8 cellular contexts compared by ENCODE assay signal in genomic region chr19:11964858-11965645, GRCh38. TPM values are rescaled to one million over a fixed set of nuclear protein-coding genes. Genes with fewer than 3 reads are reported as not detected.
A peak's percentile ranks its signal among the peaks of the same experiment; 100 is the strongest.
DNase-seq lines count a peak whose midpoint lies in the region; ATAC-seq, FAIRE-seq and TF ChIP-seq lines count a peak whose summit lies in the region.

Gene ZNF763, plus strand, starts transcription at chr19:11965040. Its CDS starts 169 bp downstream, at chr19:11965209.

- WGBS in HepG2 (ENCODE audit: low lambda C conversion rate) = 43% methylated on average over 15 of the region's 47 CpGs

- no peaks in the 10 kb centered on the region for H3K79me2 ChIP-seq in HepG2 (ENCODE audit: insufficient read depth, low read length)

- in situ Hi-C loops in HepG2 (cut with HindIII; ENCODE audit: extremely low pct_ligation_motif_present, low pct_unique_long_range_greater_than_20kb) = no loop called here

- H3K9ac ChIP-seq in HepG2 (ENCODE audit: insufficient read depth, low read depth, low read length) = no peak within 1 kb of the TSS

- no peak for FAIRE-seq in HepG2 (lab: Jason Lieb, UNC)

- DNase-seq in NCI-H69 (lab: John Stamatoyannopoulos, UW) (peak; percentile 55), dermis blood vessel endothelial cell (peak; percentile 72), HepG2 (ENCODE audit: low spot score) (peak; percentile 60), NCI-H2171 (lab: John Stamatoyannopoulos, UW) (no peak)
- peak; percentile 82 to 84 for DNase-seq in activated CD4-positive, alpha-beta T cell treated with anti-CD3 and anti-CD28 coated beads, Interleukin-2, amount 50 U/mL, for 4 hours
- peak; percentile 78 for DNase-seq in stimulated activated CD4-positive, alpha-beta T cell treated with anti-CD3 and anti-CD28 coated beads, Interleukin-2, amount 100 ng/mL, for 4 hours (ENCODE audit: low read depth)

- TF ChIP-seq RAD21 in HepG2 (CRISPR knock-in tag; IDR thresholded peaks at IDR 0.05) = no peak

- BruUV-seq in HepG2 (replicated peaks; lab: Mats Ljungman, UMichigan) = no TSS peak

- no peak for TF ChIP-seq POLR2A in HepG2 (IDR thresholded peaks at IDR 0.05; ENCODE audit: insufficient read depth in 1 of 2, low read depth in 2 of 2, low read length in 2 of 2)

- peak; percentile 73 for ATAC-seq in GM18858 (IDR thresholded peaks at IDR 0.05; ENCODE audit: unreplicated experiment)
- ATAC-seq in HG03095 (IDR thresholded peaks at IDR 0.05; ENCODE audit: unreplicated experiment) = peak; percentile 83
- peak; percentile 88 for ATAC-seq in HepG2

- H3K27ac ChIP-seq in HepG2 (ENCODE audit: extremely low read length, insufficient read depth, low read length) = no peak within 1 kb of the TSS

- TF ChIP-seq EP300 in HepG2 (IDR thresholded peaks at IDR 0.05; ENCODE audit: low read depth in 2 of 2, low read length in 2 of 2) = no peak
- no peak for TF ChIP-seq EP300 in HepG2 (CRISPR knock-in tag; IDR thresholded peaks at IDR 0.05; ENCODE audit: borderline replicate concordance)

- intact Hi-C loops in HepG2 (cut with micrococcal nuclease; ENCODE audit: unreplicated experiment) = loop anchor here (1.0 to 2.0 kb wide), 2 partner anchors 24 to 176 kb away; partner anchors contain the start of gene ZNF20

- CTCF ChIA-PET in HepG2 (lab: Yijun Ruan, JAX; ENCODE audit: low intra/inter-chr PET ratio, low total read pairs) = interaction anchor here (1.5 to 3.0 kb wide), 4 partner anchors 22 to 176 kb away, joined by 3 to 27 read pairs (median 8); no protein-coding TSS in a partner anchor

- no peaks in the 10 kb centered on the region for H3K9me3 ChIP-seq in HepG2 (ENCODE audit: low read length)

- peak within 1 kb of the TSS in 2 of 3 experiments; percentile 31 to 42; a peak in 3 of 6 replicates for H3K4me3 ChIP-seq in HepG2 (replicated peaks in 1 of 3; ENCODE audit: insufficient read depth in 1 of 3, low read depth in 2 of 3, low read length in 3 of 3)

- POLR2A ChIA-PET in HepG2 (lab: Yijun Ruan, JAX) = interaction anchor here (1.6 kb wide), 1 partner anchor 41 kb away, joined by 10 read pairs; the partner anchor contains the start of gene ZNF700

- H3K27me3 ChIP-seq in HepG2 (ENCODE audit: control insufficient read depth in 1 of 2, insufficient read depth in 2 of 2, low read length in 2 of 2) = no peaks in the 10 kb centered on the region

- TF ChIP-seq CTCF in HepG2 (CRISPR knock-in tag; IDR thresholded peaks at IDR 0.05) = no peak

- no peaks in the 10 kb centered on the region for H4K20me1 ChIP-seq in HepG2 (ENCODE audit: insufficient read depth, low read length)

- peak within 1 kb of the TSS; percentile 78 for H3K4me2 ChIP-seq in HepG2 (ENCODE audit: low read depth, low read length)

- no peak within 1 kb of the TSS for H2AFZ ChIP-seq in HepG2 (ENCODE audit: low read length)

- peaks cover 18% of the 10 kb centered on the region for H3K4me1 ChIP-seq in HepG2 (ENCODE audit: insufficient read depth, low read length)

- no peaks in the 10 kb centered on the region for H3K36me3 ChIP-seq in HepG2 (replicated peaks in 1 of 2; ENCODE audit: control insufficient read depth in 1 of 2, insufficient read depth in 2 of 2, low read length in 2 of 2)

TF ChIP-seq in HepG2, 621 proteins besides CTCF, POLR2A, EP300 and RAD21 (continues in another document):
- TF ChIP-seq ZFP91 (CRISPR knock-in tag; IDR thresholded peaks at IDR 0.05; ENCODE audit: borderline replicate concordance) = peak; percentile 63; the same call in 1 of the 2 replicates
- no peak for TF ChIP-seq SMARCC2 (IDR thresholded peaks at IDR 0.05)
- TF ChIP-seq GATAD2A (CRISPR knock-in tag; IDR thresholded peaks at IDR 0.05) = no peak
- no peak for TF ChIP-seq ZNF3 (CRISPR knock-in tag; IDR thresholded peaks at IDR 0.05)
- no peak for TF ChIP-seq KDM2A (CRISPR knock-in tag; IDR thresholded peaks at IDR 0.05; ENCODE audit: borderline replicate concordance, low read depth)
- no peak for TF ChIP-seq ZNF792 (CRISPR knock-in tag; IDR thresholded peaks at IDR 0.05)
- no peak for TF ChIP-seq SP2 (CRISPR knock-in tag; IDR thresholded peaks at IDR 0.05)
- no peak for TF ChIP-seq ZNF644 (CRISPR knock-in tag; IDR thresholded peaks at IDR 0.05; ENCODE audit: low read depth)
- TF ChIP-seq FOXM1 (CRISPR knock-in tag; IDR thresholded peaks at IDR 0.05) = no peak
- peak; percentile 81 for TF ChIP-seq TEAD3 (CRISPR knock-in tag; optimal IDR thresholded peaks at IDR 0.05; ENCODE audit: borderline replicate concordance)
- TF ChIP-seq HNF1B (CRISPR knock-in tag; IDR thresholded peaks at IDR 0.05) = no peak
- no peak for TF ChIP-seq ZBTB3 (CRISPR knock-in tag; IDR thresholded peaks at IDR 0.05; ENCODE audit: borderline replicate concordance, low read depth)
- TF ChIP-seq ZSCAN30 (CRISPR knock-in tag; IDR thresholded peaks at IDR 0.05) = no peak
- TF ChIP-seq KMT2B (CRISPR knock-in tag; IDR thresholded peaks at IDR 0.05) = no peak
- TF ChIP-seq RFX1 (IDR thresholded peaks at IDR 0.05) = no peak
- no peak for TF ChIP-seq ZNF839 (CRISPR knock-in tag; IDR thresholded peaks at IDR 0.05; ENCODE audit: borderline replicate concordance)
- no peak for TF ChIP-seq SMC3 (IDR thresholded peaks at IDR 0.05; ENCODE audit: low read length)
- no peak for TF ChIP-seq ZNF800 (CRISPR knock-in tag; IDR thresholded peaks at IDR 0.05)
- TF ChIP-seq FOXK1 (CRISPR knock-in tag; IDR thresholded peaks at IDR 0.05; ENCODE audit: borderline replicate concordance, low read depth) = 0 out of 2 replicates have a peak, but pooled peaks have one; percentile 26
- TF ChIP-seq ZNF629 (CRISPR knock-in tag; conservative IDR thresholded peaks at IDR 0.05) = no peak

RNA-seq across cellular contexts. Expression of gene ZNF763, which starts in this region (rescaled TPM):
- total RNA-seq in dermis blood vessel endothelial cell (1.6 and 3.1 TPM in 2 replicates), HepG2 (2016; rRNA removed; fragmentation: Illumina TruSeq; extraction: Trizol) (0.42 and 0.49 TPM in 2 replicates)
- 0.20 and 0.26 TPM in 2 replicates for total RNA-seq in HepG2 (2016; cell fraction: cytosol; rRNA removed; fragmentation: Illumina TruSeq; extraction: Trizol; ENCODE audit: low read depth)
- total RNA-seq in HepG2 (2016; cell fraction: insoluble cytoplasmic fraction; rRNA removed; fragmentation: Illumina TruSeq; extraction: Trizol) = 0.31 and 0.74 TPM in 2 replicates
- total RNA-seq in HepG2 (2016; cell fraction: membrane; rRNA removed; fragmentation: Illumina TruSeq; extraction: Trizol) = 0.31 and 0.40 TPM in 2 replicates
- 0.78 and 0.93 TPM in 2 replicates for total RNA-seq in HepG2 (2016; cell fraction: nucleus; rRNA removed; fragmentation: Illumina TruSeq; extraction: Trizol)
- polyA plus RNA-seq in HepG2 (2011; rRNA removed) = 0.08 and 0.16 TPM in 2 replicates
- polyA plus RNA-seq in HepG2 (2011; cell fraction: cytosol; rRNA removed) = 0.03 and 0.17 TPM in 2 replicates
- polyA plus RNA-seq in HepG2 (2011; cell fraction: nucleus; rRNA removed) = 0.10 and 0.84 TPM in 2 replicates
- 0.20 and 0.34 TPM in 2 replicates for polyA plus RNA-seq in HepG2 (2012)
- not detected in 2 replicates for polyA plus RNA-seq in HepG2 (2016; cell fraction: cytosol; fragmentation: Illumina TruSeq; extraction: Trizol; ENCODE audit: low read depth)
- polyA plus RNA-seq in HepG2 (2016; cell fraction: insoluble cytoplasmic fraction; fragmentation: Illumina TruSeq; extraction: Trizol; ENCODE audit: low read depth) = 0.44 and 0.47 TPM in 2 replicates
- polyA plus RNA-seq in HepG2 (2016; cell fraction: membrane; fragmentation: Illumina TruSeq; extraction: Trizol; ENCODE audit: low read depth) = 0.19 and 0.21 TPM in 2 replicates
- polyA plus RNA-seq in HepG2 (2016; cell fraction: nucleus; fragmentation: Illumina TruSeq; extraction: Trizol; ENCODE audit: insufficient read depth, low read depth) = 1.7 and 2.4 TPM in 2 replicates
- 0.32 TPM in 1 of 2 replicates, not detected in the other for polyA minus RNA-seq in HepG2 (2011; rRNA and poly(A)+ RNA removed; ENCODE audit: low replicate concordance)
- polyA minus RNA-seq in HepG2 (2011; cell fraction: cytosol; rRNA and poly(A)+ RNA removed) = not detected in 2 replicates
- polyA minus RNA-seq in HepG2 (2011; cell fraction: nucleus; rRNA and poly(A)+ RNA removed) = 0.64 and 0.87 TPM in 2 replicates
